In the genomic region with DNA sequence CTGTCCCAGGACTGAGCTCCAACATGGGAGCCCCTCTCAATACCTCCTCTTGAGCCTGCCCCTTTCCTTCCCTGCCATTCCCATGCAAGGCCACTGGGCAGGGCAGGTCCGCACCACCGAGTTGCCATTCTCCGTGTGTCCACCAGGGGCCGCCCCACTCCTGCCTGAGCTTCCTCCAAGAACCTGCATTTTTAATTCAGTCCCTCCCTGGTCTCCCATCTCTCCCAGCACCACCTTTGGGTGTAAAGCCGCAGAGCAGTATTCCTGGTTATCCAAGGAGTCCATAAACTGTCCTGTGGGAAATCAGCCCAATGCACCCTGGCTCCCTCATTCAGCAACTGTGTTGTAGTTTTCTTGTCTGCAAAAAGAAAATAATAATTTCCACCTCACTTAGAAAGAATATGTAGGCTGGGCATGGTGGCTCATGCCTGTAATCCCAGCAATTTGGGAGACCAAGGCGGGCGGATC, we compare ENCODE assay signal across 1 cellular context.
A peak's percentile ranks its signal among the peaks of the same experiment; 100 is the strongest.
TF ChIP-seq lines count a peak whose summit lies in the region.

No MANE protein-coding gene starts in this region.

TF ChIP-seq in HepG2, 621 proteins besides CTCF, POLR2A, EP300 and RAD21 (continued from another document and continues in another):
- peak; percentile 78; the same call in 1 of the 2 replicates for TF ChIP-seq REPIN1 (CRISPR knock-in tag; IDR thresholded peaks at IDR 0.05; ENCODE audit: borderline replicate concordance, low read depth)
- no peak; the same call in 1 of the 2 replicates for TF ChIP-seq YEATS2 (CRISPR knock-in tag; IDR thresholded peaks at IDR 0.05; ENCODE audit: borderline replicate concordance)
- TF ChIP-seq HOXA9 (CRISPR knock-in tag; IDR thresholded peaks at IDR 0.05; ENCODE audit: borderline replicate concordance), result no peak
- TF ChIP-seq ZBTB1 (CRISPR knock-in tag; IDR thresholded peaks at IDR 0.05; ENCODE audit: borderline replicate concordance), result no peak
- no peak for TF ChIP-seq HNRNPLL (IDR thresholded peaks at IDR 0.05; ENCODE audit: low read depth, low read length, poor library complexity, severe bottlenecking)
- TF ChIP-seq HMGA1 (CRISPR knock-in tag; conservative IDR thresholded peaks at IDR 0.05), result no peak
- TF ChIP-seq ASH2L (IDR thresholded peaks at IDR 0.05; ENCODE audit: insufficient read length, low read depth, low read length), result peak; percentile 33
- no peak for TF ChIP-seq HES4 (CRISPR knock-in tag; IDR thresholded peaks at IDR 0.05; ENCODE audit: borderline replicate concordance)
- TF ChIP-seq CREB1 (IDR thresholded peaks at IDR 0.05), result no peak
- TF ChIP-seq CREB1 (CRISPR knock-in tag; IDR thresholded peaks at IDR 0.05), result no peak
- TF ChIP-seq ZNF333 (CRISPR knock-in tag; IDR thresholded peaks at IDR 0.05; ENCODE audit: borderline replicate concordance), result no peak
- TF ChIP-seq ZNF33B (CRISPR knock-in tag; IDR thresholded peaks at IDR 0.05), result no peak
- TF ChIP-seq ZBTB8A (CRISPR knock-in tag; IDR thresholded peaks at IDR 0.05; ENCODE audit: borderline replicate concordance, low read depth), result no peak
- TF ChIP-seq CBX2 (IDR thresholded peaks at IDR 0.05; ENCODE audit: low read depth, low read length), result no peak
- no peak for TF ChIP-seq CBX2 (CRISPR knock-in tag; IDR thresholded peaks at IDR 0.05; ENCODE audit: low read depth)
- TF ChIP-seq ZIK1 (CRISPR knock-in tag; IDR thresholded peaks at IDR 0.05; ENCODE audit: borderline replicate concordance, low read depth), result no peak
- TF ChIP-seq MEIS2 (CRISPR knock-in tag; IDR thresholded peaks at IDR 0.05), result peak; percentile 42; the same call in 1 of the 2 replicates
- no peak; the same call in 1 of the 2 replicates for TF ChIP-seq ZNF580 (CRISPR knock-in tag; IDR thresholded peaks at IDR 0.05; ENCODE audit: borderline replicate concordance, low read depth)
- no peak for TF ChIP-seq POLR2AphosphoS5 (IDR thresholded peaks at IDR 0.05; ENCODE audit: low read depth, low read length)
- no peak for TF ChIP-seq TP53 (CRISPR knock-in tag; conservative IDR thresholded peaks at IDR 0.05)
- no peak for TF ChIP-seq KDM4B (CRISPR knock-in tag; IDR thresholded peaks at IDR 0.05)
- TF ChIP-seq ZBTB26 (CRISPR knock-in tag; IDR thresholded peaks at IDR 0.05; ENCODE audit: borderline replicate concordance), result no peak
- TF ChIP-seq TEAD3 (CRISPR knock-in tag; optimal IDR thresholded peaks at IDR 0.05; ENCODE audit: borderline replicate concordance), result peak; percentile 69
- TF ChIP-seq, protein P1, sequence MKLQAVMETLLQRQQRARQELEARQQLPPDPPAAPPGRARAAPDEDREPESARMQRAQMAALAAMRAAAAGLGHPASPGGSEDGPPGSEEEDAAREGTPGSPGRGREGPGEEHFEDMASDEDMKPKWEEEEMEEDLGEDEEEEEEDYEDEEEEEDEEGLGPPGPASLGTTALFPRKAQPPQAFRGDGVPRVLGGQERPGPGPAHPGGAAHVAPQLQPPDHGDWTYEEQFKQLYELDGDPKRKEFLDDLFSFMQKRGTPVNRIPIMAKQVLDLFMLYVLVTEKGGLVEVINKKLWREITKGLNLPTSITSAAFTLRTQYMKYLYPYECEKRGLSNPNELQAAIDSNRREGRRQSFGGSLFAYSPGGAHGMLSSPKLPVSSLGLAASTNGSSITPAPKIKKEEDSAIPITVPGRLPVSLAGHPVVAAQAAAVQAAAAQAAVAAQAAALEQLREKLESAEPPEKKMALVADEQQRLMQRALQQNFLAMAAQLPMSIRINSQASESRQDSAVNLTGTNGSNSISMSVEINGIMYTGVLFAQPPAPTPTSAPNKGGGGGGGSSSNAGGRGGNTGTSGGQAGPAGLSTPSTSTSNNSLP (IDR thresholded peaks at IDR 0.05; ENCODE audit: low read depth, low read length), result peak; percentile 75; the same call in 1 of the 2 replicates
- TF ChIP-seq POLR2G (IDR thresholded peaks at IDR 0.05; ENCODE audit: low read depth, low read length), result no peak
- no peak for TF ChIP-seq PRDM10 (CRISPR knock-in tag; IDR thresholded peaks at IDR 0.05; ENCODE audit: low read depth)
- TF ChIP-seq LCORL (IDR thresholded peaks at IDR 0.05), result no peak
- TF ChIP-seq LCORL (CRISPR knock-in tag; IDR thresholded peaks at IDR 0.05), result no peak
- TF ChIP-seq ZSCAN9 (CRISPR knock-in tag; IDR thresholded peaks at IDR 0.05; ENCODE audit: borderline replicate concordance), result no peak
- TF ChIP-seq SOX5 (CRISPR knock-in tag; IDR thresholded peaks at IDR 0.05; ENCODE audit: borderline replicate concordance), result peak; percentile 42; the same call in 1 of the 2 replicates
- TF ChIP-seq SPEN (CRISPR knock-in tag; IDR thresholded peaks at IDR 0.05; ENCODE audit: low read depth), result peak; percentile 50; the same call in 1 of the 2 replicates
- TF ChIP-seq ZBTB38 (CRISPR knock-in tag; IDR thresholded peaks at IDR 0.05), result peak; percentile 66
- TF ChIP-seq FOXP4 (CRISPR knock-in tag; IDR thresholded peaks at IDR 0.05), result no peak; the same call in 1 of the 2 replicates
- no peak for TF ChIP-seq NR3C1 (CRISPR knock-in tag; IDR thresholded peaks at IDR 0.05)
- TF ChIP-seq STAG1 (CRISPR knock-in tag; IDR thresholded peaks at IDR 0.05), result peak; percentile 99
- peak; percentile 91 for TF ChIP-seq XRCC5 (optimal IDR thresholded peaks at IDR 0.05; ENCODE audit: low read length)
- no peak for TF ChIP-seq ZNF138 (CRISPR knock-in tag; IDR thresholded peaks at IDR 0.05; ENCODE audit: low read depth)
- peak; percentile 39; the same call in 1 of the 2 replicates for TF ChIP-seq GABPB1 (CRISPR knock-in tag; IDR thresholded peaks at IDR 0.05)
- no peak for TF ChIP-seq ARNTL (CRISPR knock-in tag; IDR thresholded peaks at IDR 0.05)
- TF ChIP-seq GATAD1 (CRISPR knock-in tag; IDR thresholded peaks at IDR 0.05), result peak; percentile 56; the same call in 1 of the 2 replicates
- TF ChIP-seq, protein P2, sequence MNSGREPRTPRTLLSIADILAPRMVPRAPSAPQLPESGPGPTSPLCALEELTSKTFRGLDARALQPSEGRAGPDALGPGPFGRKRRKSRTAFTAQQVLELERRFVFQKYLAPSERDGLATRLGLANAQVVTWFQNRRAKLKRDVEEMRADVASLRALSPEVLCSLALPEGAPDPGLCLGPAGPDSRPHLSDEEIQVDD (CRISPR knock-in tag; IDR thresholded peaks at IDR 0.05; ENCODE audit: borderline replicate concordance), result no peak
- TF ChIP-seq KLF16 (CRISPR knock-in tag; IDR thresholded peaks at IDR 0.05), result peak in 1 of 2 experiments; percentile 69; a peak in 2 of 4 replicates
- TF ChIP-seq ELF3 (CRISPR knock-in tag; IDR thresholded peaks at IDR 0.05), result peak; percentile 68; the same call in 1 of the 2 replicates
- TF ChIP-seq, protein P3, sequence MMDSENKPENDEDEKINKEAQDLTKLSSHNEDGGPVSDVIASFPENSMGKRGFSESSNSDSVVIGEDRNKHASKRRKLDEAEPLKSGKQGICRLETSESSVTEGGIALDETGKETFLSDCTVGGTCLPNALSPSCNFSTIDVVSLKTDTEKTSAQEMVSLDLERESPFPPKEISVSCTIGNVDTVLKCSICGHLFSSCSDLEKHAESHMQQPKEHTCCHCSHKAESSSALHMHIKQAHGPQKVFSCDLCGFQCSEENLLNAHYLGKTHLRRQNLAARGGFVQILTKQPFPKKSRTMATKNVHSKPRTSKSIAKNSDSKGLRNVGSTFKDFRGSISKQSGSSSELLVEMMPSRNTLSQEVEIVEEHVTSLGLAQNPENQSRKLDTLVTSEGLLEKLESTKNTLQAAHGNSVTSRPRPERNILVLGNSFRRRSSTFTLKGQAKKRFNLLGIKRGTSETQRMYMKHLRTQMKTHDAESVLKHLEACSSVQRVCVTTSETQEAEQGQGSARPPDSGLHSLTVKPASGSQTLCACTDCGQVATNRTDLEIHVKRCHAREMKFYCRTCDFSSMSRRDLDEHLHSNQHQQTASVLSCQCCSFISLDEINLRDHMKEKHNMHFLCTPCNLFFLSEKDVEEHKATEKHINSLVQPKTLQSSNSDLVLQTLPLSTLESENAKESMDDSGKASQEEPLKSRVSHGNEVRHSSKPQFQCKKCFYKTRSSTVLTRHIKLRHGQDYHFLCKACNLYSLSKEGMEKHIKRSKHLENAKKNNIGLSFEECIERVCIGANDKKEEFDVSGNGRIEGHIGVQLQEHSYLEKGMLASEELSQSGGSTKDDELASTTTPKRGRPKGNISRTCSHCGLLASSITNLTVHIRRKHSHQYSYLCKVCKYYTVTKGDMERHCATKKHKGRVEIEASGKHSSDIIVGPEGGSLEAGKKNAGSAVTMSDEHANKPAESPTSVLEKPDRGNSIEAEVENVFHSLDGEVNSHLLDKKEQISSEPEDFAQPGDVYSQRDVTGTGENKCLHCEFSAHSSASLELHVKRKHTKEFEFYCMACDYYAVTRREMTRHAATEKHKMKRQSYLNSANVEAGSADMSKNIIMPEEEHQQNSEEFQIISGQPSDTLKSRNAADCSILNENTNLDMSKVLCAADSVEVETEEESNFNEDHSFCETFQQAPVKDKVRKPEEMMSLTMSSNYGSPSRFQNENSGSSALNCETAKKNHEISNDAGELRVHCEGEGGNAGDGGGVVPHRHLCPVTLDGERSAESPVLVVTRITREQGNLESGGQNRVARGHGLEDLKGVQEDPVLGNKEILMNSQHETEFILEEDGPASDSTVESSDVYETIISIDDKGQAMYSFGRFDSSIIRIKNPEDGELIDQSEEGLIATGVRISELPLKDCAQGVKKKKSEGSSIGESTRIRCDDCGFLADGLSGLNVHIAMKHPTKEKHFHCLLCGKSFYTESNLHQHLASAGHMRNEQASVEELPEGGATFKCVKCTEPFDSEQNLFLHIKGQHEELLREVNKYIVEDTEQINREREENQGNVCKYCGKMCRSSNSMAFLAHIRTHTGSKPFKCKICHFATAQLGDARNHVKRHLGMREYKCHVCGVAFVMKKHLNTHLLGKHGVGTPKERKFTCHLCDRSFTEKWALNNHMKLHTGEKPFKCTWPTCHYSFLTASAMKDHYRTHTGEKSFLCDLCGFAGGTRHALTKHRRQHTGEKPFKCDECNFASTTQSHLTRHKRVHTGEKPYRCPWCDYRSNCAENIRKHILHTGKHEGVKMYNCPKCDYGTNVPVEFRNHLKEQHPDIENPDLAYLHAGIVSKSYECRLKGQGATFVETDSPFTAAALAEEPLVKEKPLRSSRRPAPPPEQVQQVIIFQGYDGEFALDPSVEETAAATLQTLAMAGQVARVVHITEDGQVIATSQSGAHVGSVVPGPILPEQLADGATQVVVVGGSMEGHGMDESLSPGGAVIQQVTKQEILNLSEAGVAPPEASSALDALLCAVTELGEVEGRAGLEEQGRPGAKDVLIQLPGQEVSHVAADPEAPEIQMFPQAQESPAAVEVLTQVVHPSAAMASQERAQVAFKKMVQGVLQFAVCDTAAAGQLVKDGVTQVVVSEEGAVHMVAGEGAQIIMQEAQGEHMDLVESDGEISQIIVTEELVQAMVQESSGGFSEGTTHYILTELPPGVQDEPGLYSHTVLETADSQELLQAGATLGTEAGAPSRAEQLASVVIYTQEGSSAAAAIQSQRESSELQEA (CRISPR knock-in tag; IDR thresholded peaks at IDR 0.05; ENCODE audit: not compliant biosample characterization), result no peak
- no peak for TF ChIP-seq KDM6A (CRISPR knock-in tag; IDR thresholded peaks at IDR 0.05; ENCODE audit: low read depth)
- no peak for TF ChIP-seq RBM39 (IDR thresholded peaks at IDR 0.05; ENCODE audit: low read depth, low read length, poor library complexity, severe bottlenecking)
- TF ChIP-seq FOXA3 (CRISPR knock-in tag; IDR thresholded peaks at IDR 0.05), result peak; percentile 42; the same call in 1 of the 2 replicates
- no peak for TF ChIP-seq NFRKB (IDR thresholded peaks at IDR 0.05)
